23 cellular contexts compared by ENCODE assay signal in the genomic region with DNA sequence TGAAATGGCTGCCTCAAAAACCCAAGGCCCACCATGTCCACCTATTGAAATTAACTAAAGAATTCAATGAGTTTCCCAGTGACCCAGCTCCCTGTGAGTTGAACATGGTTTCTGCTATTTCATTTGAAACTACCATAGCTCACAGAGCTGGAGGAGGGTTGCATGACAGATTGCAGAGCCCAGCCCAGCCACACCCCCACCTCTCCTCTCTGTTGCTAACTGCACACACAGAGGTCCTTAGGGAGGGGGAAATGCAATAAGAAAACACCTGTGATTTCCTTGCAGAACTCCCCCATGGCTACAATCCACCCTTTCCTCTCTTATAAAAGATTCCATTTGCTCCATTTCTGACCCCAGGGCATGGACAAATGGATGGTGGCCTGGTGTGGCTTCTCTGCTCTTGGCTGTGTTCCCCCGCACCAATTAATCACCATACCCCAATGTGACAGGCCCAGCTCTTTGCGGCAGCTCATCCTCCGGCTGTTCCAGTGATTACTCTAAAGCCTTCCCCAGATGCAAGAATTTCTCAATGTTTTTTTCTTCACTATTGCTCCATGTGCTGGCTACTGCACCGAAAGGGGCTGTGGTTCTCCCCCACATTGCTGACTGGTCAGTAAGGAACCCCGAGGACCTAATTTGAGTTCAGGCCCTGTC.
DNase-seq lines count a peak whose midpoint lies in the region; ATAC-seq and TF ChIP-seq lines count a peak whose summit lies in the region.
"Had no signal": no experiment of that assay in that cellular context is flagged by ENCODE, and none has a peak within 500 bp of the region (broad histone marks: within the 10 kb centered on the region; RNA-seq: fewer than 3 reads in every experiment).

No MANE protein-coding gene starts in this region.

- no peak for TF ChIP-seq POLR2A in right lobe of liver (IDR thresholded peaks at IDR 0.05)

- intact Hi-C loops in right lobe of liver (cut with DNase I) = no loop called here

- peak overlapping the region; percentile 69 for H3K27ac ChIP-seq in endodermal cell (ENCODE audit: low read depth, low read length)
- H3K27ac ChIP-seq in neural progenitor cell = no peak overlapping the region
- no peak overlapping the region for H3K27ac ChIP-seq in right lobe of liver
- H3K27ac ChIP-seq: BLaER1 treated with 17β-estradiol and CSF1 and Interleukin-3, amounts not matched to agents 10 nM and 100 nM; transverse colon had no signal

- no peaks in the 10 kb centered on the region for H4K20me1 ChIP-seq in neural progenitor cell (ENCODE audit: low read depth)
- H4K20me1 ChIP-seq: BLaER1 treated with 17β-estradiol and CSF1 and Interleukin-3, amounts not matched to agents 10 nM and 100 nM had no signal

- peak overlapping the region; percentile 44 for H2AFZ ChIP-seq in neural progenitor cell (replicated peaks)

- H3K36me3 Mint-ChIP-seq in endodermal cell (ENCODE audit: low read depth) (no peaks in the 10 kb centered on the region), neural progenitor cell (no peaks in the 10 kb centered on the region)

- no peaks in the 10 kb centered on the region for H3K79me2 ChIP-seq in neural progenitor cell (ENCODE audit: low read depth)

- peaks cover 5% of the 10 kb centered on the region for H3K27me3 ChIP-seq in endodermal cell (ENCODE audit: control insufficient read depth, insufficient read depth, low read length, poor library complexity, severe bottlenecking)
- no peaks in the 10 kb centered on the region for H3K27me3 ChIP-seq in neural progenitor cell
- H3K27me3 ChIP-seq in right lobe of liver = no peaks in the 10 kb centered on the region
- H3K27me3 ChIP-seq: BLaER1 treated with 17β-estradiol and CSF1 and Interleukin-3, amounts not matched to agents 10 nM and 100 nM; transverse colon had no signal

- H3K27me3 Mint-ChIP-seq in endodermal cell (ENCODE audit: insufficient read depth) (peaks cover 2% of the 10 kb centered on the region), neural progenitor cell (ENCODE audit: insufficient read depth, low read depth) (no peaks in the 10 kb centered on the region)
- H3K27me3 Mint-ChIP-seq: stimulated activated naive CD8-positive, alpha-beta T cell treated with anti-CD3 and anti-CD28 coated beads, Interleukin-15, amount 100 ng/mL, for 72 hours had no signal

- H3K4me3 ChIP-seq in AG10803 (ENCODE audit: low read length) (no peak overlapping the region), endodermal cell (ENCODE audit: low read length) (no peak overlapping the region), neural progenitor cell (no peak overlapping the region), right lobe of liver (no peak overlapping the region)
- H3K4me3 ChIP-seq: BLaER1 treated with 17β-estradiol and CSF1 and Interleukin-3, amounts not matched to agents 10 nM and 100 nM; lung; transverse colon had no signal

- H3K9ac ChIP-seq in endodermal cell (ENCODE audit: extremely low read depth, low read length, poor library complexity, severe bottlenecking) (no peak overlapping the region), neural progenitor cell (no peak overlapping the region)
- H3K9ac ChIP-seq: BLaER1 treated with 17β-estradiol and CSF1 and Interleukin-3, amounts not matched to agents 10 nM and 100 nM had no signal

- H3K4me3 Mint-ChIP-seq in endodermal cell (no peak overlapping the region), neural progenitor cell (no peak overlapping the region)
- H3K4me3 Mint-ChIP-seq: stimulated activated naive CD8-positive, alpha-beta T cell treated with anti-CD3 and anti-CD28 coated beads, Interleukin-15, amount 100 ng/mL, for 72 hours had no signal

- no peak for ATAC-seq in right lobe of liver
- no peak for ATAC-seq in GM19452 (IDR thresholded peaks at IDR 0.05; ENCODE audit: unreplicated experiment)
- ATAC-seq in GM19324 (IDR thresholded peaks at IDR 0.05; ENCODE audit: low FRiP score, unreplicated experiment) = no peak
- ATAC-seq: stimulated activated naive CD8-positive, alpha-beta T cell treated with anti-CD3 and anti-CD28 coated beads, Interleukin-15, amount 100 ng/mL, for 72 hours had no signal

- H3K36me3 ChIP-seq in endodermal cell (ENCODE audit: control insufficient read depth, insufficient read depth, low read length) (no peaks in the 10 kb centered on the region), neural progenitor cell (no peaks in the 10 kb centered on the region), right lobe of liver (no peaks in the 10 kb centered on the region)
- H3K36me3 ChIP-seq: BLaER1 treated with 17β-estradiol and CSF1 and Interleukin-3, amounts not matched to agents 10 nM and 100 nM; transverse colon had no signal

- 93 to 100% methylated on average over 1 to 5 of the region's 5 CpGs for WGBS in endodermal cell (ENCODE audit: insufficient coverage in 1 of 2, insufficient read length in 1 of 2), 2 experiments
- 73% methylated on average over 5 of the region's 5 CpGs for WGBS in right lobe of liver (ENCODE audit: insufficient coverage, low coverage, low lambda C conversion rate, missing lambda C conversion rate)

- H3K9me3 Mint-ChIP-seq in endodermal cell = no peaks in the 10 kb centered on the region
- no peaks in the 10 kb centered on the region for H3K9me3 Mint-ChIP-seq in neural progenitor cell

- H3K9me3 ChIP-seq in endodermal cell (ENCODE audit: control insufficient read depth, low read length) = no peaks in the 10 kb centered on the region
- H3K9me3 ChIP-seq in neural progenitor cell (ENCODE audit: low read depth) = no peaks in the 10 kb centered on the region
- no peaks in the 10 kb centered on the region for H3K9me3 ChIP-seq in right lobe of liver
- H3K9me3 ChIP-seq: BLaER1 treated with 17β-estradiol and CSF1 and Interleukin-3, amounts not matched to agents 10 nM and 100 nM; transverse colon had no signal

- TF ChIP-seq CTCF in AG10803 (conservative IDR thresholded peaks at IDR 0.05; ENCODE audit: low read length) (no peak), endodermal cell (conservative IDR thresholded peaks at IDR 0.05) (no peak), neural progenitor cell (IDR thresholded peaks at IDR 0.05) (no peak), right lobe of liver (IDR thresholded peaks at IDR 0.05) (no peak)

- H3K4me1 Mint-ChIP-seq in endodermal cell = no peaks in the 10 kb centered on the region
- H3K4me1 Mint-ChIP-seq in neural progenitor cell = peaks cover 13% of the 10 kb centered on the region
- H3K4me1 Mint-ChIP-seq: stimulated activated naive CD8-positive, alpha-beta T cell treated with anti-CD3 and anti-CD28 coated beads, Interleukin-15, amount 100 ng/mL, for 72 hours had no signal

- H3F3A ChIP-seq in neural progenitor cell (ENCODE audit: low read depth) = peaks cover 1% of the 10 kb centered on the region

- H3K4me1 ChIP-seq in endodermal cell (ENCODE audit: control insufficient read depth, insufficient read depth, low read length) (no peaks in the 10 kb centered on the region), neural progenitor cell (peaks cover 5% of the 10 kb centered on the region), right lobe of liver (no peaks in the 10 kb centered on the region)
- H3K4me1 ChIP-seq: BLaER1 treated with 17β-estradiol and CSF1 and Interleukin-3, amounts not matched to agents 10 nM and 100 nM; transverse colon had no signal

- H3K27ac Mint-ChIP-seq in endodermal cell (no peak overlapping the region), neural progenitor cell (no peak overlapping the region)
- H3K27ac Mint-ChIP-seq: stimulated activated naive CD8-positive, alpha-beta T cell treated with anti-CD3 and anti-CD28 coated beads, Interleukin-15, amount 100 ng/mL, for 72 hours had no signal

- no peak overlapping the region for H3K4me2 ChIP-seq in neural progenitor cell
- H3K4me2 ChIP-seq: BLaER1 treated with 17β-estradiol and CSF1 and Interleukin-3, amounts not matched to agents 10 nM and 100 nM had no signal

- peak; percentile 15 for DNase-seq in AG10803 (ENCODE audit: low read depth)
- peak; percentile 46 for DNase-seq in NCI-H1694 treated with DMSO at 0.1 percent for 48 hours (lab: John Stamatoyannopoulos, UW)
- no peak for DNase-seq in endodermal cell
- no peak for DNase-seq in neural progenitor cell (ENCODE audit: low spot score)
- no peak for DNase-seq in right lobe of liver
- DNase-seq in stimulated activated CD4-positive, alpha-beta T cell treated with anti-CD3 and anti-CD28 coated beads, Interleukin-15, amount 100 ng/mL, for 24 hours = no peak
- DNase-seq: activated CD4-positive, alpha-beta T cell treated with anti-CD3 and anti-CD28 coated beads for 1 hour; activated naive CD4-positive, alpha-beta T cell treated with Interleukin-2 at 50 U/mL for 16 hours; activated T-cell treated with anti-CD3 and anti-CD28 coated beads, Interleukin-2, amount 50 U/mL, for 1 hour; central memory CD4-positive, alpha-beta T cell; foreskin melanocyte; H7; hypothalamus; NCI-H1417; NCI-H524 treated with DMSO at 0.1 percent for 48 hours; stimulated activated CD4-positive, alpha-beta T cell treated with anti-CD3 and anti-CD28 coated beads, Interleukin-12 subunit alpha, Interleukin-12 subunit beta, amount 100 ng/mL, for 4 hours; stimulated activated naive CD8-positive, alpha-beta T cell treated with anti-CD3 and anti-CD28 coated beads, Interleukin-15, amount 100 ng/mL, for 72 hours; SW 1271; transverse colon had no signal

Comparison
In these comparisons a context has a peak if more than half of its experiments do, and no peak if none do; other contexts are left out.
1. DNase-seq: peak in AG10803 (single experiment) and NCI-H1694 treated with DMSO at 0.1 percent for 48 hours (single experiment); none in endodermal cell (single experiment), neural progenitor cell (single experiment), right lobe of liver (0 of 3) and stimulated activated CD4-positive, alpha-beta T cell treated with anti-CD3 and anti-CD28 coated beads, Interleukin-15, amount 100 ng/mL, for 24 hours (single experiment).